ENCODE assay signal across 11 cellular contexts in the genomic region with DNA sequence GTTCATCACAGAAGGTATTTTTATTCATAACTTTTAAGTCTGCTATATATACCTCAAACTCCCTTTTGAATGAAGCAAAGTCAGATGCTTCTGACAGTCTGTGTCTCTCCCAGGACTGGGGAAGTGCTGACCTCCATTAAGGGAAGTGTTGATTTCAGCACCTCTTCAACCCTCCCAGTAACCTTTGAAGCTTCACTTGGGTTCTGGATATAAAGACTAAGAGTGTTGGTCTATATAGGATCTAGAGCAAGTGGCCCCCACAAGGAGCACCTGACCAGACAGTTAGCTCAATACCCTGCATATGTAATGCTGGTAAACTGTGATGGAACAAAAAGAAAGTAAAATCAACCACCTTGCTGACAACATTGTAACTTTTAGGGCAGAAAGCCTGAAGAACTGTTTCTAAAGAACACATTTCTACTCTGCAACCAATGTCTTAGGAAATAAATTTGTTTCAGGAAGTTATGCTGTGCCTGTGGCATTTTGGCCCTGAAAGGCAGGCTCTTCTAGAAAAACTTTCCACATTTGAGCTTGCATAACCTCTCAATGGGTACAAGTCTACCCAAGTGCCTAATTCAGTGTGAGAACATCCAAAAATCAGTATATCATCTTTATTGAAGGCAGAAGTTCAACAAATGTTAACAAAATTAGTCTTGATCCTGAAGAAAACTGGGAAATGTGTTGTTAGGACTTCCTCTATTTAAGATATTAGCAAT. TPM values are rescaled to one million over a fixed set of nuclear protein-coding genes. Genes with fewer than 3 reads are reported as not detected.
DNase-seq lines count a peak whose midpoint lies in the region; ATAC-seq and TF ChIP-seq lines count a peak whose summit lies in the region.
"Had no signal": no experiment of that assay in that cellular context is flagged by ENCODE, and none has a peak within 500 bp of the region (broad histone marks: within the 10 kb centered on the region; RNA-seq: fewer than 3 reads in every experiment).

No MANE protein-coding gene starts in this region.

- intact Hi-C loops in activated B cell treated with CpG ODN at 0.5 μM for 24 hours (cut with micrococcal nuclease), result no loop called here

- H3K27me3 Mint-ChIP-seq in activated B cell treated with CpG ODN at 0.5 μM for 24 hours, result no peaks in the 10 kb centered on the region

- H3K27ac ChIP-seq in lung (ENCODE audit: low read depth in 1 of 2, low read length in 1 of 2), result peak overlapping the region; percentile 65 to 66

- TF ChIP-seq CTCF in GM12865 (IDR thresholded peaks at IDR 0.05; ENCODE audit: insufficient read depth, low read depth, low read length, missing control alignments) (no peak), activated B cell treated with CpG ODN at 0.5 μM for 24 hours (IDR thresholded peaks at IDR 0.05) (no peak), lung (IDR thresholded peaks at IDR 0.05; ENCODE audit: control extremely low read depth, extremely low read depth) (no peak), GM10266 (IDR thresholded peaks at IDR 0.05; ENCODE audit: control insufficient read depth, insufficient read depth, low read depth, missing control alignments) (no peak), GM10248 (IDR thresholded peaks at IDR 0.05; ENCODE audit: control extremely low read depth, extremely low read depth, low read depth, missing control alignments) (no peak)

- no peaks in the 10 kb centered on the region for H3K36me3 ChIP-seq in lung (ENCODE audit: control insufficient read depth in 2 of 2, insufficient read depth in 2 of 2, low read length in 2 of 2)

- ATAC-seq in HG03045 (IDR thresholded peaks at IDR 0.05; ENCODE audit: unreplicated experiment), result peak; percentile 16
- ATAC-seq in activated B cell treated with CpG ODN at 0.5 μM for 24 hours (ENCODE audit: low read depth), result no peak
- ATAC-seq in lung (ENCODE audit: insufficient read depth, low FRiP score), result no peak
- ATAC-seq: body of pancreas had no signal

- H3K9me3 ChIP-seq in lung (ENCODE audit: control insufficient read depth in 2 of 2, insufficient read depth in 1 of 2, low read length in 1 of 2), result no peaks in the 10 kb centered on the region
- H3K9me3 ChIP-seq: body of pancreas had no signal

- no peaks in the 10 kb centered on the region for H3K9me3 Mint-ChIP-seq in activated B cell treated with CpG ODN at 0.5 μM for 24 hours
- H3K9me3 Mint-ChIP-seq: nephron had no signal

- H3K36me3 Mint-ChIP-seq in activated B cell treated with CpG ODN at 0.5 μM for 24 hours (ENCODE audit: low read depth), result peaks cover 8% of the 10 kb centered on the region

- CTCF ChIA-PET in activated B cell treated with CpG ODN at 0.5 μM for 24 hours (lab: Charles Lee) (interaction anchor here (0.9 kb wide), 1 partner anchor 13 kb away, joined by 6 read pairs; no protein-coding TSS in a partner anchor), GM10248 (lab: Yijun Ruan, JAX) (no interaction called here)

- peak overlapping the region; percentile 85 for H3K4me3 Mint-ChIP-seq in activated B cell treated with CpG ODN at 0.5 μM for 24 hours
- H3K4me3 Mint-ChIP-seq: nephron had no signal

- peak overlapping the region; percentile 95 for H3K27ac Mint-ChIP-seq in activated B cell treated with CpG ODN at 0.5 μM for 24 hours
- H3K27ac Mint-ChIP-seq: nephron had no signal

- H3K4me3 ChIP-seq in GM12865 (ENCODE audit: low read depth, low read length), result peak overlapping the region; percentile 94
- no peak overlapping the region for H3K4me3 ChIP-seq in lung
- H3K4me3 ChIP-seq: body of pancreas had no signal

- H3K27me3 ChIP-seq in lung (ENCODE audit: control insufficient read depth, insufficient read depth), result no peaks in the 10 kb centered on the region
- H3K27me3 ChIP-seq: body of pancreas had no signal

- no peaks in the 10 kb centered on the region for H3K4me1 ChIP-seq in lung (ENCODE audit: control insufficient read depth in 2 of 2, insufficient read depth in 2 of 2, low read length in 2 of 2)

- peaks cover 74% of the 10 kb centered on the region for H3K4me1 Mint-ChIP-seq in activated B cell treated with CpG ODN at 0.5 μM for 24 hours
- H3K4me1 Mint-ChIP-seq: nephron had no signal

- DNase-seq in GM12865 (ENCODE audit: low read depth), result peak; percentile 44
- no peak for DNase-seq in activated B cell treated with CpG ODN at 0.5 μM for 24 hours
- no peak for DNase-seq in lung (ENCODE audit: low spot score)
- DNase-seq in hypothalamus (lab: John Stamatoyannopoulos, UW), result no peak
- no peak for DNase-seq in HuH-7.5 (ENCODE audit: low spot score)
- DNase-seq in GM10266 (ENCODE audit: extremely low spot score), result no peak
- DNase-seq in GM10248 (ENCODE audit: extremely low spot score), result no peak
- DNase-seq: NCI-H345 had no signal

- POLR2A ChIA-PET in activated B cell treated with CpG ODN at 0.5 μM for 24 hours (lab: Charles Lee), result interaction anchor here (0.6 to 1.5 kb wide), 4 partner anchors 10 to 57 kb away, joined by 3 to 6 read pairs (median 4); a partner anchor contains a TSS
- POLR2A ChIA-PET in GM10248 (lab: Yijun Ruan, JAX), result interaction anchor here (0.6 kb wide), 1 partner anchor 13 kb away, joined by 5 read pairs; no protein-coding TSS in a partner anchor

RNA-seq across cellular contexts. Expression of a gene that starts 0.9 kb away (rescaled TPM):
- total RNA-seq in activated B cell treated with CpG ODN at 0.5 μM for 24 hours (25.5 and 26.1 TPM in 2 replicates), lung (1 to 10 TPM; 6.9 to 7.0 TPM)
- polyA plus RNA-seq in lung, result 1 to 10 TPM; 4.2 to 5.3 TPM

RNA-seq across cellular contexts. Expression of a gene that starts 15.0 kb away (rescaled TPM):
- total RNA-seq in activated B cell treated with CpG ODN at 0.5 μM for 24 hours (0.83 and 3.7 TPM in 2 replicates), lung (1 to 10 TPM; 3.2 to 3.3 TPM)
- polyA plus RNA-seq in lung, result 1 to 10 TPM; 1.9 to 7.0 TPM

RNA-seq across cellular contexts. Expression of a gene that starts 32.2 kb away (rescaled TPM):
- total RNA-seq in activated B cell treated with CpG ODN at 0.5 μM for 24 hours (48.5 and 69.9 TPM in 2 replicates), lung (10 to 100 TPM; 24.2 to 43.9 TPM)
- 10 to 100 TPM; 12.8 to 13.5 TPM for polyA plus RNA-seq in lung

RNA-seq across cellular contexts. Expression of a gene that starts 32.7 kb away (rescaled TPM):
- total RNA-seq in activated B cell treated with CpG ODN at 0.5 μM for 24 hours (5.4 and 6.0 TPM in 2 replicates), lung (1 to 10 TPM; 4.9 to 7.8 TPM)
- polyA plus RNA-seq in lung, result 1 to 10 TPM; 2.6 to 5.5 TPM

RNA-seq across cellular contexts. Expression of a gene that starts 56.7 kb away (rescaled TPM):
- 38.0 and 39.0 TPM in 2 replicates for total RNA-seq in activated B cell treated with CpG ODN at 0.5 μM for 24 hours
- 10 to 100 TPM; 84.1 to 87.2 TPM for total RNA-seq in lung
- polyA plus RNA-seq in lung, result 10 to 100 TPM; 10.9 to 25.0 TPM
